11 cellular contexts compared by ENCODE assay signal in the genomic region with DNA sequence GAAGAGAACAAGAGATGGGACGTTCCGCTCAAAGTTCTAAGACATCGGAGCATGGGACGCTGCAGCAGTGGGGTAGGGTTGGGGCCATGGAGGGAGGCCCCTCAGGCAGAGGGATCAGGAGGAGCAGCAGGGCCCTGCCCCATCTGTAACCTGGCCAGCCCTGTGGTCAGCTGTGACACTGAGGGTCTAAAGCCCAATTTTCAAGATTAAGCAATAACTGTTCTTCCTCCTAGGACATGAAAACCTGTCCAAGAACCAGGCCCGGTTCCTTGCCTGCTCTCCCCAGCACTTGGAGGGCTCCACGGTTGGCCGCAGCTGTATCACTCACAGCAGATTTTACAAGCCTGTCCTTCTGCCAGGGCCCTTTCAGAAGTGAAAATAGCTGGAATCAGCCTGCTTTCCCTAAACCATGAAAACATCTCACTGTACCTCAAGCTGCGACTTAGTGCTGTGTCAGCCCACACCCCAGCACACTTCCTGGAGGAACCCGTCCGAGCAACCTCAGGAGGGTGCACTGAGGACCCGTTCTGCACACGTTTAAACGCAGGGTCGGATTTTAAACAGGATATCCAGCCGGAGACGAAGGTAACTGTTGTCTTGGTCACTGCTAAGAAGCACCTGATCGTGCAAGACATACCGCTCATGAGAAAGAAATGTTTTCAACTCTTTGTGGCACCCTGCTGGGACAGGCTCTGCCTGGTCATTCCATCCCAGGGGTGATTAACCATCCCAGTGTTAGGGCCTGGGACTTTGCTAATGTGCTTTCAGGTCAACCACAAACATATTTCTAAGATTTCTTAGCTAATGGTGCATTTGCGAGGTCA.
DNase-seq lines count a peak whose midpoint lies in the region; TF ChIP-seq lines count a peak whose summit lies in the region.
"Had no signal": no experiment of that assay in that cellular context is flagged by ENCODE, and none has a peak within 500 bp of the region (broad histone marks: within the 10 kb centered on the region; RNA-seq: fewer than 3 reads in every experiment).

No MANE protein-coding gene starts in this region.

- peak; percentile 92 for DNase-seq in DMS79 treated with DMSO at 0.1 percent for 48 hours (lab: John Stamatoyannopoulos, UW)
- DNase-seq in right atrium auricular region (ENCODE audit: low spot score) = peak; percentile 64
- peak; percentile 44 for DNase-seq in prostate gland (ENCODE audit: low spot score)
- DNase-seq in activated T-helper 2 cell treated with anti-CD3 and anti-CD28 coated beads, Interferon-gamma antibody, Interleukin-2, Interleukin-4, amounts not matched to agents 10 μg/mL and 5 μg/mL and 100 μg/mL, durations not matched to agents 14 hours and 24 hours and 36 hours (ENCODE audit: low spot score) = no peak
- no peak for DNase-seq in NK-92 (lab: John Stamatoyannopoulos, UW; ENCODE audit: unreplicated experiment)
- no peak for DNase-seq in epidermal melanocyte (ENCODE audit: insufficient read length, low spot score)
- DNase-seq in stimulated activated CD4-positive, alpha-beta T cell treated with anti-CD3 and anti-CD28 coated beads, Interleukin-4, amount 100 ng/mL, for 1 hour = no peak
- DNase-seq: CD4-positive, CD25-positive, alpha-beta regulatory T cell; kidney; NCI-H748 treated with DMSO at 0.1 percent for 48 hours had no signal

- H3K9me3 ChIP-seq in right atrium auricular region (peaks cover 0 to 9% of the 10 kb centered on the region in 2 donors), prostate gland (no peaks in the 10 kb centered on the region)

- intact Hi-C loops in prostate gland (cut with DNase I) = loop anchor here (5.0 to 10.0 kb wide), 5 partner anchors 118 to 695 kb away; no protein-coding TSS in a partner anchor
- intact Hi-C loops in activated T-helper 2 cell treated with anti-CD3 and anti-CD28 coated beads, Interferon-gamma antibody, Interleukin-2, Interleukin-4, amounts not matched to agents 10 μg/mL and 5 μg/mL and 100 μg/mL, durations not matched to agents 14 hours and 24 hours and 36 hours (cut with micrococcal nuclease) = no loop called here

- WGBS in prostate gland = 22% methylated on average over 19 of the region's 19 CpGs

- no peaks in the 10 kb centered on the region for H3K36me3 Mint-ChIP-seq in activated T-helper 2 cell treated with anti-CD3 and anti-CD28 coated beads, Interferon-gamma antibody, Interleukin-2, Interleukin-4, amounts not matched to agents 10 μg/mL and 5 μg/mL and 100 μg/mL, durations not matched to agents 14 hours and 24 hours and 36 hours (ENCODE audit: low read depth)
- H3K36me3 Mint-ChIP-seq: CD4-positive, CD25-positive, alpha-beta regulatory T cell had no signal

- H3K4me1 ChIP-seq in right atrium auricular region (peaks cover 0 to 4% of the 10 kb centered on the region in 2 donors), prostate gland (replicated peaks) (peaks cover 7% of the 10 kb centered on the region)

- H3K4me1 Mint-ChIP-seq in activated T-helper 2 cell treated with anti-CD3 and anti-CD28 coated beads, Interferon-gamma antibody, Interleukin-2, Interleukin-4, amounts not matched to agents 10 μg/mL and 5 μg/mL and 100 μg/mL, durations not matched to agents 14 hours and 24 hours and 36 hours (ENCODE audit: low read depth) = no peaks in the 10 kb centered on the region
- H3K4me1 Mint-ChIP-seq: CD4-positive, CD25-positive, alpha-beta regulatory T cell had no signal

- H3K27me3 Mint-ChIP-seq in activated T-helper 2 cell treated with anti-CD3 and anti-CD28 coated beads, Interferon-gamma antibody, Interleukin-2, Interleukin-4, amounts not matched to agents 10 μg/mL and 5 μg/mL and 100 μg/mL, durations not matched to agents 14 hours and 24 hours and 36 hours (ENCODE audit: low read depth) = peaks cover 5% of the 10 kb centered on the region
- H3K27me3 Mint-ChIP-seq: CD4-positive, CD25-positive, alpha-beta regulatory T cell had no signal

- H3K27ac Mint-ChIP-seq in activated T-helper 2 cell treated with anti-CD3 and anti-CD28 coated beads, Interferon-gamma antibody, Interleukin-2, Interleukin-4, amounts not matched to agents 10 μg/mL and 5 μg/mL and 100 μg/mL, durations not matched to agents 14 hours and 24 hours and 36 hours = no peak overlapping the region
- H3K27ac Mint-ChIP-seq: CD4-positive, CD25-positive, alpha-beta regulatory T cell had no signal

- no peak for TF ChIP-seq CTCF in VCaP (conservative IDR thresholded peaks at IDR 0.05)
- no peak for TF ChIP-seq CTCF in right atrium auricular region (IDR thresholded peaks at IDR 0.05)
- TF ChIP-seq CTCF in prostate gland (IDR thresholded peaks at IDR 0.05) = no peak

- H3K9me3 Mint-ChIP-seq in activated T-helper 2 cell treated with anti-CD3 and anti-CD28 coated beads, Interferon-gamma antibody, Interleukin-2, Interleukin-4, amounts not matched to agents 10 μg/mL and 5 μg/mL and 100 μg/mL, durations not matched to agents 14 hours and 24 hours and 36 hours = peaks cover 16% of the 10 kb centered on the region

- TF ChIP-seq POLR2A in prostate gland (IDR thresholded peaks at IDR 0.05) = no peak

- no peak overlapping the region for H3K4me3 ChIP-seq in right atrium auricular region
- H3K4me3 ChIP-seq in prostate gland = no peak overlapping the region

- H3K4me3 Mint-ChIP-seq in activated T-helper 2 cell treated with anti-CD3 and anti-CD28 coated beads, Interferon-gamma antibody, Interleukin-2, Interleukin-4, amounts not matched to agents 10 μg/mL and 5 μg/mL and 100 μg/mL, durations not matched to agents 14 hours and 24 hours and 36 hours (ENCODE audit: low read depth) = no peak overlapping the region
- H3K4me3 Mint-ChIP-seq: CD4-positive, CD25-positive, alpha-beta regulatory T cell had no signal

- no peaks in the 10 kb centered on the region for H3K27me3 ChIP-seq in right atrium auricular region
- no peaks in the 10 kb centered on the region for H3K27me3 ChIP-seq in prostate gland (replicated peaks; ENCODE audit: insufficient read depth)

- H3K36me3 ChIP-seq in right atrium auricular region (no peaks in the 10 kb centered on the region), prostate gland (no peaks in the 10 kb centered on the region)

- H3K27ac ChIP-seq in VCaP (peak overlapping the region; percentile 60), right atrium auricular region (peak overlapping the region; percentile 11 to 43), prostate gland (peak overlapping the region; percentile 11 to 49)

Comparison
In these comparisons a context has a peak if more than half of its experiments do, and no peak if none do; other contexts are left out.
1. DNase-seq: peak in DMS79 treated with DMSO at 0.1 percent for 48 hours (single experiment), right atrium auricular region (single experiment) and prostate gland (single experiment); none in activated T-helper 2 cell treated with anti-CD3 and anti-CD28 coated beads, Interferon-gamma antibody, Interleukin-2, Interleukin-4, amounts not matched to agents 10 μg/mL and 5 μg/mL and 100 μg/mL, durations not matched to agents 14 hours and 24 hours and 36 hours (single experiment), NK-92 (single experiment), epidermal melanocyte (single experiment) and stimulated activated CD4-positive, alpha-beta T cell treated with anti-CD3 and anti-CD28 coated beads, Interleukin-4, amount 100 ng/mL, for 1 hour (single experiment).
2. Peak in every context shown above with its lines, with median percentiles within 50 percentile points of each other: H3K27ac ChIP-seq.